2 cellular contexts compared by ENCODE assay signal in the genomic region with DNA sequence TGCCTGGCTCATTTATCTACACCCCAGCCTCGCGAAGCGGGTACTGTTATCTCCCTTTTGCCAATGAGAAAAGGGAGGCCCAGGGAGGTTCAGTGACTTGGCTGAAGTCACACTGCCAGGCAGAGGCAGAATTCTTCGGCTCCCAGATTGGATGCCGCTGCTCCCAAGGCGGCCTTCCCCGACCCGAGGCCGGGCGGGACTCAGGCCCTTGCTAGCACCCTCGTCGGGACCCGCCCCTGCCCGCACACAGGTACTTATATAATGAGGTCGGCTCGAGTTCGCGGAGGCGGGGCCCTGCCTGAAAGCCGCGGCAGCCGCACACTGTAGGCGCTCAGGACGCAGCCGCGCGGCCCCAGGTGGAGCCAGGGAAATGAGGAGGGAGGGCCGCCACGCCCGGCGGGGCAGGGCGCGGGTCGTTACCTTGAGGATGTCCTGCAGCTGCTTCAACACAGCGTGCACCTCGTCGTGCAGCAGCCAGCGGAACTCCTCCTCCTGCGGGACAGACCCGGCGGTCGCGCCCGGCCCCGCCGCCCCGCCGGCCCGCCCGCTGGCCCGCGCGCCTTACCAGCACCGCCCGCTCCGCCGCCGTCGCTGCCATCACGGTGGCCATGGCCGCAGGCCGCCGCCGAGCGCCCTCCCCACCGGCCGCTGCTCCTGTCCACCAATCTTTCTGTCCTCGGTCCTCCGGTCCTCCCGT.
TF ChIP-seq lines count a peak whose summit lies in the region.

A gene with protein sequence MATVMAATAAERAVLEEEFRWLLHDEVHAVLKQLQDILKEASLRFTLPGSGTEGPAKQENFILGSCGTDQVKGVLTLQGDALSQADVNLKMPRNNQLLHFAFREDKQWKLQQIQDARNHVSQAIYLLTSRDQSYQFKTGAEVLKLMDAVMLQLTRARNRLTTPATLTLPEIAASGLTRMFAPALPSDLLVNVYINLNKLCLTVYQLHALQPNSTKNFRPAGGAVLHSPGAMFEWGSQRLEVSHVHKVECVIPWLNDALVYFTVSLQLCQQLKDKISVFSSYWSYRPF (minus strand): TSS at position 672 of the 697 bp plus-strand sequence. CDS start 62 bp downstream, at position 610.

TF ChIP-seq in IMR-90, 13 proteins besides CTCF, POLR2A, EP300 and RAD21 (continued from another document):
- no peak for TF ChIP-seq RCOR1 (IDR thresholded peaks at IDR 0.05; ENCODE audit: insufficient replicate concordance, low read length)
- TF ChIP-seq, protein P1, sequence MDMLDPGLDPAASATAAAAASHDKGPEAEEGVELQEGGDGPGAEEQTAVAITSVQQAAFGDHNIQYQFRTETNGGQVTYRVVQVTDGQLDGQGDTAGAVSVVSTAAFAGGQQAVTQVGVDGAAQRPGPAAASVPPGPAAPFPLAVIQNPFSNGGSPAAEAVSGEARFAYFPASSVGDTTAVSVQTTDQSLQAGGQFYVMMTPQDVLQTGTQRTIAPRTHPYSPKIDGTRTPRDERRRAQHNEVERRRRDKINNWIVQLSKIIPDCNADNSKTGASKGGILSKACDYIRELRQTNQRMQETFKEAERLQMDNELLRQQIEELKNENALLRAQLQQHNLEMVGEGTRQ (IDR thresholded peaks at IDR 0.05; ENCODE audit: low read depth, low read length): no peak
- TF ChIP-seq MAZ (IDR thresholded peaks at IDR 0.05; ENCODE audit: borderline replicate concordance, low read depth, low read length): no peak
- TF ChIP-seq, protein P2, sequence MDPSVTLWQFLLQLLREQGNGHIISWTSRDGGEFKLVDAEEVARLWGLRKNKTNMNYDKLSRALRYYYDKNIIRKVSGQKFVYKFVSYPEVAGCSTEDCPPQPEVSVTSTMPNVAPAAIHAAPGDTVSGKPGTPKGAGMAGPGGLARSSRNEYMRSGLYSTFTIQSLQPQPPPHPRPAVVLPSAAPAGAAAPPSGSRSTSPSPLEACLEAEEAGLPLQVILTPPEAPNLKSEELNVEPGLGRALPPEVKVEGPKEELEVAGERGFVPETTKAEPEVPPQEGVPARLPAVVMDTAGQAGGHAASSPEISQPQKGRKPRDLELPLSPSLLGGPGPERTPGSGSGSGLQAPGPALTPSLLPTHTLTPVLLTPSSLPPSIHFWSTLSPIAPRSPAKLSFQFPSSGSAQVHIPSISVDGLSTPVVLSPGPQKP (IDR thresholded peaks at IDR 0.05; ENCODE audit: borderline replicate concordance, low read depth, low read length): no peak
- no peak for TF ChIP-seq MAFK (IDR thresholded peaks at IDR 0.05; ENCODE audit: low read depth, low read length)
- no peak for TF ChIP-seq RFX5 (IDR thresholded peaks at IDR 0.05; ENCODE audit: low read depth, low read length)

TF ChIP-seq in PFSK-1, 5 proteins besides CTCF, POLR2A, EP300 and RAD21 (continued from another document):
- TF ChIP-seq, protein P3, sequence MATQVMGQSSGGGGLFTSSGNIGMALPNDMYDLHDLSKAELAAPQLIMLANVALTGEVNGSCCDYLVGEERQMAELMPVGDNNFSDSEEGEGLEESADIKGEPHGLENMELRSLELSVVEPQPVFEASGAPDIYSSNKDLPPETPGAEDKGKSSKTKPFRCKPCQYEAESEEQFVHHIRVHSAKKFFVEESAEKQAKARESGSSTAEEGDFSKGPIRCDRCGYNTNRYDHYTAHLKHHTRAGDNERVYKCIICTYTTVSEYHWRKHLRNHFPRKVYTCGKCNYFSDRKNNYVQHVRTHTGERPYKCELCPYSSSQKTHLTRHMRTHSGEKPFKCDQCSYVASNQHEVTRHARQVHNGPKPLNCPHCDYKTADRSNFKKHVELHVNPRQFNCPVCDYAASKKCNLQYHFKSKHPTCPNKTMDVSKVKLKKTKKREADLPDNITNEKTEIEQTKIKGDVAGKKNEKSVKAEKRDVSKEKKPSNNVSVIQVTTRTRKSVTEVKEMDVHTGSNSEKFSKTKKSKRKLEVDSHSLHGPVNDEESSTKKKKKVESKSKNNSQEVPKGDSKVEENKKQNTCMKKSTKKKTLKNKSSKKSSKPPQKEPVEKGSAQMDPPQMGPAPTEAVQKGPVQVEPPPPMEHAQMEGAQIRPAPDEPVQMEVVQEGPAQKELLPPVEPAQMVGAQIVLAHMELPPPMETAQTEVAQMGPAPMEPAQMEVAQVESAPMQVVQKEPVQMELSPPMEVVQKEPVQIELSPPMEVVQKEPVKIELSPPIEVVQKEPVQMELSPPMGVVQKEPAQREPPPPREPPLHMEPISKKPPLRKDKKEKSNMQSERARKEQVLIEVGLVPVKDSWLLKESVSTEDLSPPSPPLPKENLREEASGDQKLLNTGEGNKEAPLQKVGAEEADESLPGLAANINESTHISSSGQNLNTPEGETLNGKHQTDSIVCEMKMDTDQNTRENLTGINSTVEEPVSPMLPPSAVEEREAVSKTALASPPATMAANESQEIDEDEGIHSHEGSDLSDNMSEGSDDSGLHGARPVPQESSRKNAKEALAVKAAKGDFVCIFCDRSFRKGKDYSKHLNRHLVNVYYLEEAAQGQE (IDR thresholded peaks at IDR 0.05; ENCODE audit: insufficient read depth in 1 of 2, low read depth in 2 of 2, low read length in 2 of 2): no peak
